ENCODE assay signal across 8 cellular contexts in genomic region chr5:31664566-31664965, GRCh38. TPM values are rescaled to one million over a fixed set of nuclear protein-coding genes. Genes with fewer than 3 reads are reported as not detected.
DNase-seq lines count a peak whose midpoint lies in the region; ATAC-seq, FAIRE-seq and TF ChIP-seq lines count a peak whose summit lies in the region.

No MANE protein-coding gene starts in this region.

- no peak for ATAC-seq in GM19463 (IDR thresholded peaks at IDR 0.05; ENCODE audit: unreplicated experiment)

- FAIRE-seq in H54 (lab: Jason Lieb, UNC), result no peak

- TF ChIP-seq POLR2A in H54 (IDR thresholded peaks at IDR 0.05; ENCODE audit: low read depth, low read length), result no peak

- DNase-seq in Daoy (ENCODE audit: low read depth), result peak; percentile 75
- DNase-seq in H54 (ENCODE audit: insufficient read length, low spot score), result peak; percentile 47
- peak; percentile 6 for DNase-seq in RPMI7951 (ENCODE audit: low read depth)
- DNase-seq in iPS-NIHi11 (ENCODE audit: low spot score), result peak; percentile 67
- DNase-seq in Kasumi-1 (lab: John Stamatoyannopoulos, UW), result no peak
- DNase-seq in T1000 (lab: John Stamatoyannopoulos, UW), result no peak
- DNase-seq in MV-4-11 (lab: John Stamatoyannopoulos, UW), result no peak

RNA-seq across cellular contexts. Expression of gene PDZD2, which starts 25.6 kb away (rescaled TPM):
- total RNA-seq in Daoy (2014; rRNA removed; shearing (Covaris generic)), result 0.91 and 1.9 TPM in 2 replicates
- under 0.01 and 0.10 TPM in 2 replicates for total RNA-seq in RPMI7951 (2014; rRNA removed; shearing (Covaris generic))

Comparison
In these comparisons a context has a peak if more than half of its experiments do, and no peak if none do; other contexts are left out.
1. DNase-seq: peak in Daoy (single experiment), H54 (single experiment), RPMI7951 (single experiment) and iPS-NIHi11 (single experiment); none in Kasumi-1 (0 of 2), T1000 (single experiment) and MV-4-11 (single experiment).